ENCODE assay signal across 31 cellular contexts in the genomic region with DNA sequence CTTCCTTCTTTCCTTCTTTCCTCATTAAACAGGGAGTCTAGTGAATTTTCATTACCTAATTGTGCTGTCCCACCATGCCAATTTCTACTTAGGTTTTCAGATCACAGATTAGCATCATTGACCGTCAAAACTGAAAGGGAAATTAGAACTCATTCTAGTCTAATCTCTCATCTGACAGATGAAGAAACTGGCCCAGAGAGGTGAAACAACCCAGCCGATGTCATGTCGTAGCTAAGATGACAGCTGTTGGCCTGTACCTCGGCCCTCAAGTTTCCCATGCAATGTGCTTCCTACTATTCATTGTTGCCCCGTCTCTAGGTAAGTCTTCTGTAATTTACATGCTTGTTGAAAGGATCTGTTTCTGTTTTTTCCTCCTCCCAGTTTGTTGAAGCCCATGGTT.
"Had no signal": no experiment of that assay in that cellular context is flagged by ENCODE, and none has a peak within 500 bp of the region (broad histone marks: within the 10 kb centered on the region; RNA-seq: fewer than 3 reads in every experiment).

No MANE protein-coding gene starts in this region.

- H3K27ac ChIP-seq: epithelial cell of prostate, lower lobe of right lung, prostate gland, right atrium auricular region, thyroid gland, vagina had no signal

- H3K4me3 Mint-ChIP-seq: dendritic cell treated with granulocyte-macrophage colony-stimulating factor and Interleukin-4, amounts not matched to agents 40 ng/mL and 50 ng/mL, for 4 days; endodermal cell; immature natural killer cell; naive thymus-derived CD8-positive, alpha-beta T cell; nephron progenitor cell; stimulated activated effector memory CD8-positive, alpha-beta T cell treated with anti-CD3 and anti-CD28 coated beads, Interleukin-12 subunit alpha, Interleukin-12 subunit beta, amount 100 ng/mL, for 72 hours had no signal

- DNase-seq: effector CD8-positive, alpha-beta T cell; endodermal cell; foreskin fibroblast; glutamatergic neuron; hypothalamus; immature natural killer cell; islet precursor cell; kidney glomerular epithelial cell; left colon; left ventricle myocardium superior; lower lobe of right lung; naive thymus-derived CD8-positive, alpha-beta T cell; nephron progenitor cell; nucleus accumbens; stimulated activated CD4-positive, alpha-beta T cell treated with anti-CD3 and anti-CD28 coated beads, Interleukin-12 subunit alpha, Interleukin-12 subunit beta, amount 100 ng/mL, for 4 hours; stimulated activated CD4-positive, alpha-beta T cell treated with anti-CD3 and anti-CD28 coated beads, Interleukin-1b, Interleukin-23, amount 100 ng/mL, for 48 hours; stimulated activated CD4-positive, alpha-beta T cell treated with anti-CD3 and anti-CD28 coated beads, Interleukin-4, amount 100 ng/mL, for 1 hour; stimulated activated naive CD4-positive, alpha-beta T cell treated with Interleukin-2 at 50 U/mL for 16 hours; stomach; thyroid gland; trophoblast cell had no signal

- H3K9me3 ChIP-seq: gastroesophageal sphincter, lower lobe of right lung, prostate gland, right atrium auricular region, stomach, thyroid gland, vagina had no signal

- H3K4me1 ChIP-seq: prostate gland had no signal

- H3K27me3 ChIP-seq: gastroesophageal sphincter, right atrium auricular region, stomach, thyroid gland, vagina had no signal

- H3K4me2 ChIP-seq: smooth muscle cell had no signal

- H3K4me3 ChIP-seq: gastroesophageal sphincter, lower lobe of right lung, prostate gland, right atrium auricular region, smooth muscle cell, stomach, thyroid gland, vagina had no signal

- H3K27ac Mint-ChIP-seq: dendritic cell treated with granulocyte-macrophage colony-stimulating factor and Interleukin-4, amounts not matched to agents 40 ng/mL and 50 ng/mL, for 4 days; endodermal cell; immature natural killer cell; nephron progenitor cell; stimulated activated effector memory CD8-positive, alpha-beta T cell treated with anti-CD3 and anti-CD28 coated beads, Interleukin-12 subunit alpha, Interleukin-12 subunit beta, amount 100 ng/mL, for 72 hours had no signal

- H3K36me3 ChIP-seq: gastroesophageal sphincter, lower lobe of right lung, prostate gland, right atrium auricular region, stomach, thyroid gland, vagina had no signal

- ATAC-seq: esophagus mucosa; gastroesophageal sphincter; left colon; left ventricle myocardium superior; lower lobe of right lung; naive thymus-derived CD8-positive, alpha-beta T cell; sciatic nerve; stimulated activated effector memory CD8-positive, alpha-beta T cell treated with anti-CD3 and anti-CD28 coated beads, Interleukin-12 subunit alpha, Interleukin-12 subunit beta, amount 100 ng/mL, for 72 hours had no signal

- H3K4me1 Mint-ChIP-seq: nephron progenitor cell had no signal

- H3K36me3 Mint-ChIP-seq: immature natural killer cell; naive thymus-derived CD8-positive, alpha-beta T cell; stimulated activated effector memory CD8-positive, alpha-beta T cell treated with anti-CD3 and anti-CD28 coated beads, Interleukin-12 subunit alpha, Interleukin-12 subunit beta, amount 100 ng/mL, for 72 hours had no signal

- H3K9me3 Mint-ChIP-seq: dendritic cell treated with granulocyte-macrophage colony-stimulating factor and Interleukin-4, amounts not matched to agents 40 ng/mL and 50 ng/mL, for 4 days; endodermal cell; immature natural killer cell; naive thymus-derived CD8-positive, alpha-beta T cell; nephron progenitor cell; stimulated activated effector memory CD8-positive, alpha-beta T cell treated with anti-CD3 and anti-CD28 coated beads, Interleukin-12 subunit alpha, Interleukin-12 subunit beta, amount 100 ng/mL, for 72 hours had no signal
